Comparison of ENCODE assay signal across 28 cellular contexts in the genomic region with DNA sequence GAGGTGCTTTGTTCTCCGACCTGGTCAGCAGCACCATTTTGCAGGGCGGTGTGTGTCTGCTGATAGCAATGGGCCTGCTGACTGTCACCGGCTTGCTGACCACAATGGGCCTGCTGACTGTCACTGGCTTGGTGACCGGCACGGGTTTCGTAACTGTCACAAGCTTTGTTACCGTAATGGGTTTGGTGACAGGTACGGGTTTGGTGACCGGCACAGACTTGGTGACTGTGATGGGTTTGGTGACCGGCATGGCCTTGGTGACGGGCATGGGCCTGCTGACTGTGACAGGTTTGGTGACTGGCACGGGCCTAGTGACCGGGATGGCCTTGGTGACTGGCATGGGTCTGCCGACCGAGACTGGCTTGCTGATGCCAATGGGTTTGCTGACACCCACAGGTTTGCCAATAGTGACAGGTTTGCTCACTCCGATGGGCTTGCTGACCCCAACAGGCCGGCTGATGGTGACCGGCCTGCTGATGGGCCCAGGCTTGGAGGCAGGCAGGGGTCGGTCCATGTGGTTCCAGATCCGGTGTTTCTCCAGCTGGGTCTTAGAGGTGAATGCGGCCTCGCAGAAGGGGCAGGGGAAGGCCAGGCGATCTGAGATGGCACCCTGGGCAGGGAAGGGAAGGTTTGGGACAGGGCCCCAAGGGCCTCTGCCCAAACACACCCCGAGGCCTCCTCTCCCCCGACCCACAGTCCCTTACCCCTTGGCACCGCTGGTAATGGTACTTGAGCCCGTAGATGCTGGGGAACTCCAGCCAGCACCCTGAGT. TPM values are rescaled to one million over a fixed set of nuclear protein-coding genes. Genes with fewer than 3 reads are reported as not detected.
DNase-seq lines count a peak whose midpoint lies in the region; ATAC-seq, FAIRE-seq and TF ChIP-seq lines count a peak whose summit lies in the region.
"Had no signal": no experiment of that assay in that cellular context is flagged by ENCODE, and none has a peak within 500 bp of the region (broad histone marks: within the 10 kb centered on the region; RNA-seq: fewer than 3 reads in every experiment).

No MANE protein-coding gene starts in this region.

- in situ Hi-C loops in GM12878 (cut with MboI), result no loop called here

- CTCF ChIA-PET in activated CD8-positive, alpha-beta T cell treated with anti-CD3 and anti-CD28 coated beads for 36 hours (lab: Charles Lee), result interaction anchor here (1.0 kb wide), 1 partner anchor 10 kb away, joined by 3 read pairs; a partner anchor contains a TSS
- CTCF ChIA-PET in activated CD8-positive, alpha-beta T cell treated with anti-CD3 and anti-CD28 coated beads, Interleukin-2, amount 10 ng/mL, durations not matched to agents 7 days and 5 days (lab: Charles Lee), result no interaction called here
- CTCF ChIA-PET in CD4-positive, alpha-beta T cell (lab: Charles Lee), result no interaction called here
- CTCF ChIA-PET in GM12878 (lab: Yijun Ruan, JAX), result no interaction called here

- peak; percentile 59 for TF ChIP-seq POLR2A in GM12878 (IDR thresholded peaks at IDR 0.05; ENCODE audit: low read depth, low read length)

- no peak overlapping the region for H3K4me3 ChIP-seq in GM12878
- H3K4me3 ChIP-seq: A549, esophagus muscularis mucosa, left lung, Peyer's patch, suprapubic skin had no signal

- H3K79me2 ChIP-seq in GM12878 (ENCODE audit: control insufficient read depth, insufficient read depth, low read length), result peaks cover 15% of the 10 kb centered on the region

- H3K27ac Mint-ChIP-seq in activated CD8-positive, alpha-beta T cell treated with anti-CD3 and anti-CD28 coated beads for 36 hours, result no peak overlapping the region
- H3K27ac Mint-ChIP-seq in activated CD8-positive, alpha-beta T cell treated with anti-CD3 and anti-CD28 coated beads, Interleukin-2, amount 10 ng/mL, durations not matched to agents 7 days and 5 days, result no peak overlapping the region
- H3K27ac Mint-ChIP-seq in CD4-positive, alpha-beta T cell, result no peak overlapping the region
- no peak overlapping the region for H3K27ac Mint-ChIP-seq in natural killer cell treated with Interleukin-12 subunit alpha and Interleukin-12 subunit beta and Interleukin-15 and Interleukin-18, amount 100 ng/mL, for 72 hours
- H3K27ac Mint-ChIP-seq: brain; stimulated activated effector memory CD8-positive, alpha-beta T cell treated with anti-CD3 and anti-CD28 coated beads, Interleukin-12 subunit alpha, Interleukin-12 subunit beta, amount 100 ng/mL, for 72 hours had no signal

- SMC1A ChIA-PET in GM12878 (lab: Charles Lee; ENCODE audit: uncharacterized antibody, unreplicated experiment), result no interaction called here

- no peaks in the 10 kb centered on the region for H4K20me1 ChIP-seq in GM12878 (ENCODE audit: control insufficient read depth, insufficient read depth)

- H3K9ac ChIP-seq in GM12878 (ENCODE audit: control insufficient read depth, insufficient read depth, low read length), result no peak overlapping the region

- POLR2A ChIA-PET in activated CD8-positive, alpha-beta T cell treated with anti-CD3 and anti-CD28 coated beads for 36 hours (lab: Charles Lee), result interaction anchor here (0.7 to 0.8 kb wide), 2 partner anchors 93 to 243 kb away, joined by 3 to 5 read pairs; no protein-coding TSS in a partner anchor
- POLR2A ChIA-PET in activated CD8-positive, alpha-beta T cell treated with anti-CD3 and anti-CD28 coated beads, Interleukin-2, amount 10 ng/mL, durations not matched to agents 7 days and 5 days (lab: Charles Lee), result no interaction called here
- POLR2A ChIA-PET in CD4-positive, alpha-beta T cell (lab: Charles Lee), result no interaction called here
- POLR2A ChIA-PET in GM12878 (lab: Charles Lee), result no interaction called here

- H3K4me2 ChIP-seq in GM12878 (ENCODE audit: control insufficient read depth, insufficient read depth), result no peak overlapping the region
- H3K4me2 ChIP-seq: A549 had no signal

- no peak overlapping the region for H3K4me3 Mint-ChIP-seq in activated CD8-positive, alpha-beta T cell treated with anti-CD3 and anti-CD28 coated beads for 36 hours
- no peak overlapping the region for H3K4me3 Mint-ChIP-seq in activated CD8-positive, alpha-beta T cell treated with anti-CD3 and anti-CD28 coated beads, Interleukin-2, amount 10 ng/mL, durations not matched to agents 7 days and 5 days
- peak overlapping the region; percentile 42 for H3K4me3 Mint-ChIP-seq in CD4-positive, alpha-beta T cell
- no peak overlapping the region for H3K4me3 Mint-ChIP-seq in natural killer cell treated with Interleukin-12 subunit alpha and Interleukin-12 subunit beta and Interleukin-15 and Interleukin-18, amount 100 ng/mL, for 72 hours
- H3K4me3 Mint-ChIP-seq: stimulated activated effector memory CD8-positive, alpha-beta T cell treated with anti-CD3 and anti-CD28 coated beads, Interleukin-12 subunit alpha, Interleukin-12 subunit beta, amount 100 ng/mL, for 72 hours had no signal

- 96% methylated on average over 27 of the region's 27 CpGs for WGBS in GM12878 (ENCODE audit: insufficient coverage, insufficient replicate concordance, low lambda C conversion rate, missing lambda C conversion rate)

- intact Hi-C loops in activated CD8-positive, alpha-beta T cell treated with anti-CD3 and anti-CD28 coated beads for 36 hours (cut with micrococcal nuclease), result no loop called here
- intact Hi-C loops in CD4-positive, alpha-beta T cell (cut with DNase I, micrococcal nuclease), result no loop called here
- intact Hi-C loops in GM12878 (cut with micrococcal nuclease; ENCODE audit: unreplicated experiment) (no loop called here), sciatic nerve (cut with DNase I) (no loop called here)

- H3K4me1 ChIP-seq in GM12878 (ENCODE audit: control insufficient read depth, insufficient read depth, low read length), result peaks cover 11% of the 10 kb centered on the region

- H3K27ac ChIP-seq in CD4-positive, alpha-beta T cell (ENCODE audit: low read depth, low read length), result no peak overlapping the region
- no peak overlapping the region for H3K27ac ChIP-seq in GM12878 (ENCODE audit: control insufficient read depth, insufficient read depth)
- H3K27ac ChIP-seq: A549, esophagus muscularis mucosa, left lung, Peyer's patch, suprapubic skin had no signal

- no peak for FAIRE-seq in GM12878 (lab: Jason Lieb, UNC)
- FAIRE-seq: A549, small intestine, TTC549 had no signal

- TSS peak; percentile 52 for BruUV-seq in GM12878 (replicated peaks; lab: Mats Ljungman, UMichigan)

- TF ChIP-seq CTCF in activated CD8-positive, alpha-beta T cell treated with anti-CD3 and anti-CD28 coated beads for 36 hours (IDR thresholded peaks at IDR 0.05), result no peak
- TF ChIP-seq CTCF in CD4-positive, alpha-beta T cell (IDR thresholded peaks at IDR 0.05), result no peak
- TF ChIP-seq CTCF in GM12878 (IDR thresholded peaks at IDR 0.05 in 2 of 3, conservative IDR thresholded peaks at IDR 0.05 in 1 of 3; ENCODE audit: control insufficient read depth in 2 of 3, extremely low read depth in 1 of 3, insufficient read depth in 1 of 3, low read depth in 3 of 3, low read length in 3 of 3) (no peak), omental fat pad (IDR thresholded peaks at IDR 0.05) (no peak)

- peaks cover 2 to 17% of the 10 kb centered on the region in 2 experiments; a peak in 3 of 4 replicates for H3K36me3 ChIP-seq in GM12878 (ENCODE audit: control insufficient read depth in 2 of 2, insufficient read depth in 2 of 2, low read length in 1 of 2)

- DNase-seq in activated CD8-positive, alpha-beta T cell treated with anti-CD3 and anti-CD28 coated beads for 36 hours, result peak; percentile 2
- DNase-seq in activated CD8-positive, alpha-beta T cell treated with anti-CD3 and anti-CD28 coated beads, Interleukin-2, amount 10 ng/mL, durations not matched to agents 7 days and 5 days, result no peak
- DNase-seq in CD4-positive, alpha-beta T cell, result no peak
- DNase-seq in GM12878 (ENCODE audit: low read depth, low spot score) (no peak), sciatic nerve (ENCODE audit: low spot score) (no peak), omental fat pad (ENCODE audit: low spot score) (no peak)
- DNase-seq in natural killer cell treated with Interleukin-12 subunit alpha and Interleukin-12 subunit beta and Interleukin-15 and Interleukin-18, amount 100 ng/mL, for 72 hours (ENCODE audit: low spot score), result peak; percentile 16
- DNase-seq: activated CD8-positive, alpha-beta memory T cell treated with anti-CD3 and anti-CD28 coated beads, Interleukin-2, amount 50 U/mL, for 4 hours; DMS79; effector memory CD4-positive, alpha-beta T cell; foreskin melanocyte; GOT3; hippocampal formation; Kasumi-1; NCI-H1694 treated with DMSO at 0.1 percent for 48 hours; NCI-H2171; NCI-H510A treated with DMSO at 0.1 percent for 48 hours; small intestine had no signal

- H3K9me3 Mint-ChIP-seq in activated CD8-positive, alpha-beta T cell treated with anti-CD3 and anti-CD28 coated beads for 36 hours, result no peaks in the 10 kb centered on the region
- H3K9me3 Mint-ChIP-seq in activated CD8-positive, alpha-beta T cell treated with anti-CD3 and anti-CD28 coated beads, Interleukin-2, amount 10 ng/mL, durations not matched to agents 7 days and 5 days (ENCODE audit: insufficient read depth), result no peaks in the 10 kb centered on the region
- H3K9me3 Mint-ChIP-seq in CD4-positive, alpha-beta T cell, result no peaks in the 10 kb centered on the region
- no peaks in the 10 kb centered on the region for H3K9me3 Mint-ChIP-seq in natural killer cell treated with Interleukin-12 subunit alpha and Interleukin-12 subunit beta and Interleukin-15 and Interleukin-18, amount 100 ng/mL, for 72 hours

- H3K9me3 ChIP-seq in CD4-positive, alpha-beta T cell (ENCODE audit: control insufficient read depth, low read length), result no peaks in the 10 kb centered on the region
- no peaks in the 10 kb centered on the region for H3K9me3 ChIP-seq in GM12878 (replicated peaks; ENCODE audit: control insufficient read depth, insufficient read depth, low read length)
- H3K9me3 ChIP-seq: A549, esophagus muscularis mucosa, left lung, suprapubic skin had no signal

- no peak for TF ChIP-seq EP300 in GM12878 (IDR thresholded peaks at IDR 0.05; ENCODE audit: borderline replicate concordance in 1 of 2, control insufficient read depth in 1 of 2, low read depth in 2 of 2, low read length in 2 of 2)

- no peaks in the 10 kb centered on the region for H3K27me3 Mint-ChIP-seq in activated CD8-positive, alpha-beta T cell treated with anti-CD3 and anti-CD28 coated beads for 36 hours
- H3K27me3 Mint-ChIP-seq in activated CD8-positive, alpha-beta T cell treated with anti-CD3 and anti-CD28 coated beads, Interleukin-2, amount 10 ng/mL, durations not matched to agents 7 days and 5 days (ENCODE audit: low read depth), result no peaks in the 10 kb centered on the region
- no peaks in the 10 kb centered on the region for H3K27me3 Mint-ChIP-seq in CD4-positive, alpha-beta T cell
- no peaks in the 10 kb centered on the region for H3K27me3 Mint-ChIP-seq in natural killer cell treated with Interleukin-12 subunit alpha and Interleukin-12 subunit beta and Interleukin-15 and Interleukin-18, amount 100 ng/mL, for 72 hours

- H2AFZ ChIP-seq in GM12878 (ENCODE audit: control insufficient read depth, low read depth, low read length), result no peak overlapping the region

- H3K27me3 ChIP-seq in CD4-positive, alpha-beta T cell (ENCODE audit: control insufficient read depth, insufficient read depth, low read length), result no peaks in the 10 kb centered on the region
- no peaks in the 10 kb centered on the region for H3K27me3 ChIP-seq in GM12878 (replicated peaks in 1 of 2; ENCODE audit: control insufficient read depth in 2 of 2, insufficient read depth in 2 of 2, low read length in 1 of 2)
- H3K27me3 ChIP-seq: esophagus muscularis mucosa, Peyer's patch, suprapubic skin had no signal

- no peak for TF ChIP-seq RAD21 in GM12878 (IDR thresholded peaks at IDR 0.05; ENCODE audit: insufficient read depth, low read depth, low read length)

- RAD21 ChIA-PET in GM12878 (lab: Charles Lee; ENCODE audit: unreplicated experiment), result no interaction called here

- H3K36me3 Mint-ChIP-seq in activated CD8-positive, alpha-beta T cell treated with anti-CD3 and anti-CD28 coated beads for 36 hours (ENCODE audit: low read depth), result peaks cover 32% of the 10 kb centered on the region
- H3K36me3 Mint-ChIP-seq in activated CD8-positive, alpha-beta T cell treated with anti-CD3 and anti-CD28 coated beads, Interleukin-2, amount 10 ng/mL, durations not matched to agents 7 days and 5 days (ENCODE audit: low read depth), result peaks cover 25% of the 10 kb centered on the region
- H3K36me3 Mint-ChIP-seq in CD4-positive, alpha-beta T cell (ENCODE audit: low read depth), result peaks cover 23% of the 10 kb centered on the region
- no peaks in the 10 kb centered on the region for H3K36me3 Mint-ChIP-seq in natural killer cell treated with Interleukin-12 subunit alpha and Interleukin-12 subunit beta and Interleukin-15 and Interleukin-18, amount 100 ng/mL, for 72 hours

- ATAC-seq in activated CD8-positive, alpha-beta T cell treated with anti-CD3 and anti-CD28 coated beads for 36 hours, result no peak
- no peak for ATAC-seq in activated CD8-positive, alpha-beta T cell treated with anti-CD3 and anti-CD28 coated beads, Interleukin-2, amount 10 ng/mL, durations not matched to agents 7 days and 5 days
- no peak for ATAC-seq in CD4-positive, alpha-beta T cell (ENCODE audit: poor library complexity)
- ATAC-seq in GM12878 (no peak), sciatic nerve (no peak), HG03521 (IDR thresholded peaks at IDR 0.05; ENCODE audit: unreplicated experiment) (no peak), omental fat pad (ENCODE audit: low FRiP score) (no peak)
- ATAC-seq in natural killer cell treated with Interleukin-12 subunit alpha and Interleukin-12 subunit beta and Interleukin-15 and Interleukin-18, amount 100 ng/mL, for 72 hours, result no peak
- ATAC-seq: A549; left lung; stimulated activated effector memory CD8-positive, alpha-beta T cell treated with anti-CD3 and anti-CD28 coated beads, Interleukin-12 subunit alpha, Interleukin-12 subunit beta, amount 100 ng/mL, for 72 hours had no signal

- H3K4me1 Mint-ChIP-seq in activated CD8-positive, alpha-beta T cell treated with anti-CD3 and anti-CD28 coated beads for 36 hours (ENCODE audit: low read depth), result peaks cover 11% of the 10 kb centered on the region
- peaks cover 15% of the 10 kb centered on the region for H3K4me1 Mint-ChIP-seq in activated CD8-positive, alpha-beta T cell treated with anti-CD3 and anti-CD28 coated beads, Interleukin-2, amount 10 ng/mL, durations not matched to agents 7 days and 5 days (ENCODE audit: low read depth)
- peaks cover 11% of the 10 kb centered on the region for H3K4me1 Mint-ChIP-seq in CD4-positive, alpha-beta T cell (ENCODE audit: low read depth)
- peaks cover 0 to 13% of the 10 kb centered on the region in 2 donors for H3K4me1 Mint-ChIP-seq in natural killer cell treated with Interleukin-12 subunit alpha and Interleukin-12 subunit beta and Interleukin-15 and Interleukin-18, amount 100 ng/mL, for 72 hours (ENCODE audit: low read depth in 2 of 2)

RNA-seq across cellular contexts. Expression of a gene that starts 3.4 kb away (rescaled TPM):
- 1 to 10 TPM; 7.5 to 8.6 TPM for total RNA-seq in activated CD8-positive, alpha-beta T cell treated with anti-CD3 and anti-CD28 coated beads for 36 hours
- total RNA-seq in activated CD8-positive, alpha-beta T cell treated with anti-CD3 and anti-CD28 coated beads, Interleukin-2, amount 10 ng/mL, durations not matched to agents 7 days and 5 days, result 10 to 100 TPM; 12.0 to 12.1 TPM
- total RNA-seq in CD4-positive, alpha-beta T cell, result 10 to 100 TPM; 22.0 to 23.3 TPM
- total RNA-seq in GM12878 (2013; cell fraction: nucleolus; rRNA removed), result 16.9 and 19.5 TPM in 2 replicates
- total RNA-seq in GM12878 (2014; rRNA removed) (11.2 and 12.1 TPM in 2 replicates), GM12878 (2014; rRNA removed; fragmentation: Illumina TruSeq; extraction: Trizol) (5.2 and 5.6 TPM in 2 replicates), GM12878 (2021) (21.2 and 23.9 TPM in 2 replicates), sciatic nerve (13.6 TPM), omental fat pad (1 to 10 TPM; 6.4 to 9.8 (median 7.2) TPM)
- 4.3 TPM for polyA plus RNA-seq in GM12878 (2011; ENCODE audit: low read depth)
- polyA plus RNA-seq in GM12878 (2011; rRNA removed) (1.8 and 2.8 TPM in 2 replicates), GM12878 (2014; fragmentation: Illumina TruSeq; extraction: Trizol) (2.0 and 5.1 TPM in 2 replicates), GM12878 (2014; fragmentation: Nextera tagmentation; extraction: Ambion mirVana) (under 1 TPM; 0.06 to 0.09 TPM), GM12878 (2014; rRNA removed) (12.2 and 15.2 TPM in 2 replicates), GM12878 (2016; fragmentation: Nextera tagmentation; extraction: Ambion mirVana) (1 to 10 TPM; 1.1 to 1.6 TPM)
- 4.7 and 6.6 TPM in 2 replicates for polyA plus RNA-seq in GM12878 (2011; cell fraction: cytosol; rRNA removed)
- 39.6 and 50.7 TPM in 2 replicates for polyA plus RNA-seq in GM12878 (2011; cell fraction: nucleus; rRNA removed)
- polyA plus RNA-seq in GM12878 (2012), result 11.0 and 14.2 TPM in 2 replicates
- 1.8 and 4.2 TPM in 2 replicates for polyA minus RNA-seq in GM12878 (2011; rRNA and poly(A)+ RNA removed)
- polyA minus RNA-seq in GM12878 (2011; cell fraction: cytosol; rRNA and poly(A)+ RNA removed), result 2.4 and 2.7 TPM in 2 replicates
- polyA minus RNA-seq in GM12878 (2011; cell fraction: nucleus; rRNA and poly(A)+ RNA removed), result 4.0 and 6.9 TPM in 2 replicates
- 10 to 100 TPM in 1 of 2 donors, 1 to 10 TPM in 1; 9.6 to 13.8 TPM for total RNA-seq in natural killer cell treated with Interleukin-12 subunit alpha and Interleukin-12 subunit beta and Interleukin-15 and Interleukin-18, amount 100 ng/mL, for 72 hours

RNA-seq across cellular contexts. Expression of a gene that starts 10.1 kb away (rescaled TPM):
- 10 to 100 TPM; 31.5 to 32.6 TPM for total RNA-seq in activated CD8-positive, alpha-beta T cell treated with anti-CD3 and anti-CD28 coated beads for 36 hours
- total RNA-seq in activated CD8-positive, alpha-beta T cell treated with anti-CD3 and anti-CD28 coated beads, Interleukin-2, amount 10 ng/mL, durations not matched to agents 7 days and 5 days, result 10 to 100 TPM; 41.1 to 45.4 TPM
- total RNA-seq in CD4-positive, alpha-beta T cell, result 10 to 100 TPM; 41.3 to 46.1 TPM
- total RNA-seq in GM12878 (2013; cell fraction: nucleolus; rRNA removed), result 58.9 and 62.6 TPM in 2 replicates
- total RNA-seq in GM12878 (2014; rRNA removed) (17.5 and 23.6 TPM in 2 replicates), GM12878 (2014; rRNA removed; fragmentation: Illumina TruSeq; extraction: Trizol) (11.0 and 13.2 TPM in 2 replicates), GM12878 (2021) (30.0 and 36.3 TPM in 2 replicates), sciatic nerve (50.8 TPM), omental fat pad (10 to 100 TPM; 25.7 to 48.9 (median 30.3) TPM)
- polyA plus RNA-seq in GM12878 (2011; ENCODE audit: low read depth), result 10.2 TPM
- polyA plus RNA-seq in GM12878 (2011; rRNA removed) (10.9 and 26.0 TPM in 2 replicates), GM12878 (2014; fragmentation: Illumina TruSeq; extraction: Trizol) (5.6 and 13.4 TPM in 2 replicates), GM12878 (2014; fragmentation: Nextera tagmentation; extraction: Ambion mirVana) (1 to 10 TPM; 2.4 to 7.9 TPM), GM12878 (2014; rRNA removed) (34.4 and 42.5 TPM in 2 replicates), GM12878 (2016; fragmentation: Nextera tagmentation; extraction: Ambion mirVana) (10 to 100 TPM; 27.9 to 30.8 TPM)
- 34.7 and 54.2 TPM in 2 replicates for polyA plus RNA-seq in GM12878 (2011; cell fraction: cytosol; rRNA removed)
- polyA plus RNA-seq in GM12878 (2011; cell fraction: nucleus; rRNA removed), result 190 and 213 TPM in 2 replicates
- 22.7 and 27.4 TPM in 2 replicates for polyA plus RNA-seq in GM12878 (2012)
- polyA minus RNA-seq in GM12878 (2011; rRNA and poly(A)+ RNA removed), result 21.1 and 31.2 TPM in 2 replicates
- 9.9 and 11.3 TPM in 2 replicates for polyA minus RNA-seq in GM12878 (2011; cell fraction: cytosol; rRNA and poly(A)+ RNA removed)
- 26.1 and 40.2 TPM in 2 replicates for polyA minus RNA-seq in GM12878 (2011; cell fraction: nucleus; rRNA and poly(A)+ RNA removed)
- 10 to 100 TPM; 32.6 to 52.9 TPM for total RNA-seq in natural killer cell treated with Interleukin-12 subunit alpha and Interleukin-12 subunit beta and Interleukin-15 and Interleukin-18, amount 100 ng/mL, for 72 hours

RNA-seq across cellular contexts. Expression of a gene that starts 13.1 kb away (rescaled TPM):
- total RNA-seq in activated CD8-positive, alpha-beta T cell treated with anti-CD3 and anti-CD28 coated beads for 36 hours, result 10 to 100 TPM; 17.4 to 17.5 TPM
- total RNA-seq in activated CD8-positive, alpha-beta T cell treated with anti-CD3 and anti-CD28 coated beads, Interleukin-2, amount 10 ng/mL, durations not matched to agents 7 days and 5 days, result 10 to 100 TPM; 12.0 to 12.5 TPM
- total RNA-seq in CD4-positive, alpha-beta T cell, result 10 to 100 TPM; 12.0 to 12.1 TPM
- total RNA-seq in GM12878 (2013; cell fraction: nucleolus; rRNA removed), result 118 and 125 TPM in 2 replicates
- total RNA-seq in GM12878 (2014; rRNA removed) (20.2 and 23.9 TPM in 2 replicates), GM12878 (2014; rRNA removed; fragmentation: Illumina TruSeq; extraction: Trizol) (7.3 and 9.1 TPM in 2 replicates), GM12878 (2021) (42.1 and 42.7 TPM in 2 replicates), sciatic nerve (2.9 TPM), omental fat pad (1 to 10 TPM in 1 of 4 donors, under 1 TPM in 2, not detected in 1; 0.48 to 1.2 (median 0.84) TPM)
- 26.5 TPM for polyA plus RNA-seq in GM12878 (2011; ENCODE audit: low read depth)
- polyA plus RNA-seq in GM12878 (2011; rRNA removed) (14.1 and 28.4 TPM in 2 replicates), GM12878 (2014; fragmentation: Illumina TruSeq; extraction: Trizol) (4.7 and 16.3 TPM in 2 replicates), GM12878 (2014; fragmentation: Nextera tagmentation; extraction: Ambion mirVana) (1 to 10 TPM; 1.3 to 3.5 TPM), GM12878 (2014; rRNA removed) (51.4 and 52.0 TPM in 2 replicates), GM12878 (2016; fragmentation: Nextera tagmentation; extraction: Ambion mirVana) (10 to 100 TPM; 16.1 to 19.5 TPM)
- polyA plus RNA-seq in GM12878 (2011; cell fraction: cytosol; rRNA removed), result 45.8 and 64.7 TPM in 2 replicates
- 503 and 608 TPM in 2 replicates for polyA plus RNA-seq in GM12878 (2011; cell fraction: nucleus; rRNA removed)
- 51.9 and 72.0 TPM in 2 replicates for polyA plus RNA-seq in GM12878 (2012)
- polyA minus RNA-seq in GM12878 (2011; rRNA and poly(A)+ RNA removed), result 4.3 and 15.1 TPM in 2 replicates
- 12.4 and 12.9 TPM in 2 replicates for polyA minus RNA-seq in GM12878 (2011; cell fraction: cytosol; rRNA and poly(A)+ RNA removed)
- polyA minus RNA-seq in GM12878 (2011; cell fraction: nucleus; rRNA and poly(A)+ RNA removed), result 18.6 and 20.6 TPM in 2 replicates
- total RNA-seq in natural killer cell treated with Interleukin-12 subunit alpha and Interleukin-12 subunit beta and Interleukin-15 and Interleukin-18, amount 100 ng/mL, for 72 hours, result 10 to 100 TPM; 33.3 to 33.6 TPM
- total RNA-seq: SK-MEL-5 had no signal
- polyA plus RNA-seq: A549 had no signal

RNA-seq across cellular contexts. Expression of a gene that starts 14.6 kb away (rescaled TPM):
- 10 to 100 TPM; 53.0 to 55.5 TPM for total RNA-seq in activated CD8-positive, alpha-beta T cell treated with anti-CD3 and anti-CD28 coated beads for 36 hours
- 10 to 100 TPM; 64.7 to 68.3 TPM for total RNA-seq in activated CD8-positive, alpha-beta T cell treated with anti-CD3 and anti-CD28 coated beads, Interleukin-2, amount 10 ng/mL, durations not matched to agents 7 days and 5 days
- 10 to 100 TPM; 50.6 to 51.3 TPM for total RNA-seq in CD4-positive, alpha-beta T cell
- 134 and 156 TPM in 2 replicates for total RNA-seq in GM12878 (2013; cell fraction: nucleolus; rRNA removed)
- total RNA-seq in GM12878 (2014; rRNA removed) (57.6 and 62.5 TPM in 2 replicates), GM12878 (2014; rRNA removed; fragmentation: Illumina TruSeq; extraction: Trizol) (66.1 and 72.2 TPM in 2 replicates), GM12878 (2021) (100 and 102 TPM in 2 replicates), sciatic nerve (60.4 TPM), omental fat pad (10 to 100 TPM; 34.7 to 43.8 (median 40.2) TPM)
- polyA plus RNA-seq in GM12878 (2011; ENCODE audit: low read depth), result 52.6 TPM
- polyA plus RNA-seq in GM12878 (2011; rRNA removed) (33.4 and 52.7 TPM in 2 replicates), GM12878 (2014; fragmentation: Illumina TruSeq; extraction: Trizol) (53.4 and 73.9 TPM in 2 replicates), GM12878 (2014; fragmentation: Nextera tagmentation; extraction: Ambion mirVana) (10 to 100 TPM in 1 of 2 experiments, 1 to 10 TPM in 1; 5.0 to 10.7 TPM), GM12878 (2014; rRNA removed) (70.4 and 71.9 TPM in 2 replicates), GM12878 (2016; fragmentation: Nextera tagmentation; extraction: Ambion mirVana) (100 to 1,000 TPM in 1 of 2 experiments, 10 to 100 TPM in 1; 97.9 to 102 TPM)
- polyA plus RNA-seq in GM12878 (2011; cell fraction: cytosol; rRNA removed), result 56.1 and 59.7 TPM in 2 replicates
- 68.3 and 113 TPM in 2 replicates for polyA plus RNA-seq in GM12878 (2011; cell fraction: nucleus; rRNA removed)
- 74.7 and 84.6 TPM in 2 replicates for polyA plus RNA-seq in GM12878 (2012)
- 56.6 and 60.4 TPM in 2 replicates for polyA minus RNA-seq in GM12878 (2011; rRNA and poly(A)+ RNA removed)
- polyA minus RNA-seq in GM12878 (2011; cell fraction: cytosol; rRNA and poly(A)+ RNA removed), result 25.3 and 31.2 TPM in 2 replicates
- 22.7 and 36.7 TPM in 2 replicates for polyA minus RNA-seq in GM12878 (2011; cell fraction: nucleus; rRNA and poly(A)+ RNA removed)
- 10 to 100 TPM; 65.9 to 87.7 TPM for total RNA-seq in natural killer cell treated with Interleukin-12 subunit alpha and Interleukin-12 subunit beta and Interleukin-15 and Interleukin-18, amount 100 ng/mL, for 72 hours

Comparison
In these comparisons a context has a peak if more than half of its experiments do, and no peak if none do; other contexts are left out.
1. DNase-seq: peak in activated CD8-positive, alpha-beta T cell treated with anti-CD3 and anti-CD28 coated beads for 36 hours (single experiment) and natural killer cell treated with Interleukin-12 subunit alpha and Interleukin-12 subunit beta and Interleukin-15 and Interleukin-18, amount 100 ng/mL, for 72 hours (single experiment); none in activated CD8-positive, alpha-beta T cell treated with anti-CD3 and anti-CD28 coated beads, Interleukin-2, amount 10 ng/mL, durations not matched to agents 7 days and 5 days (single experiment), CD4-positive, alpha-beta T cell (0 of 10), GM12878 (single experiment), sciatic nerve (single experiment) and omental fat pad (single experiment).